8 cellular contexts compared by ENCODE assay signal in the genomic region with DNA sequence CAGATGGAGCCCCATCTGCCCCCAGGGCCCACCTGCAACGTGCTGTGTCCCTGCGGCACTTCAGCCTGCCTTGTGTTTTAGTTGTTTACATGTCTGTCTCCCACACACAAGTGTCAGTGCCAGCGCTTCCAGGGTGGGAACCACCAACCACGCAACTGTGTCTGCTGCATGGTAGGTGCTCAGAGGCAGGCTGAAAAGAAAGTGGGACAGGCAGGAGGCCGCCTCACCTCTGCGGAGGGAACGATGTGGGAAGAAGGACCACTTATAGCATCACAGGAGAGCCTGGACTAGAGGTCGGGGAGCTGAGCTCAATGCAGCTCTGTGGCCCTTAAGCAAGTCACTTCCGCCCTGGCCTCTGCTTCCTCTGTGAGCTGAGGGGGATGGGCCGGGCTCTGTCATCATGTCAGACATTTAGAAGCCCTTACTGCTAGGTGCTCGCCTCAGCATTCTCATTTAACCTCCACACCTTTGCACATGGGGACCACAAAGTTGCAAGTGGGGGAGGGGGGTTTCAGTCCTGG. TPM values are rescaled to one million over a fixed set of nuclear protein-coding genes. Genes with fewer than 3 reads are reported as not detected.
DNase-seq lines count a peak whose midpoint lies in the region; ATAC-seq and TF ChIP-seq lines count a peak whose summit lies in the region.

No MANE protein-coding gene starts in this region.

- H3K9ac ChIP-seq in HUES6 (ENCODE audit: low read length), result peak overlapping the region; percentile 12

- H3K4me1 ChIP-seq in HUES6 (ENCODE audit: control insufficient read depth, insufficient read depth, low read length), result peaks cover 35% of the 10 kb centered on the region
- H3K4me1 ChIP-seq in upper lobe of right lung, result peaks cover 59% of the 10 kb centered on the region

- TF ChIP-seq CTCF in osteocyte (IDR thresholded peaks at IDR 0.05) (no peak), upper lobe of right lung (IDR thresholded peaks at IDR 0.05) (no peak)

- peaks cover 44% of the 10 kb centered on the region for H3K4me1 Mint-ChIP-seq in osteocyte (ENCODE audit: unreplicated experiment)

- H3K9me3 Mint-ChIP-seq in osteocyte (ENCODE audit: unreplicated experiment), result no peaks in the 10 kb centered on the region

- H3K4me3 Mint-ChIP-seq in osteocyte (ENCODE audit: unreplicated experiment), result no peak overlapping the region

- intact Hi-C loops in upper lobe of right lung (cut with DNase I), result no loop called here

- H3K9me3 ChIP-seq in HUES6 (ENCODE audit: control insufficient read depth, insufficient read depth, low read depth, low read length) (no peaks in the 10 kb centered on the region), upper lobe of right lung (no peaks in the 10 kb centered on the region)

- DNase-seq in Ammon's horn (ENCODE audit: low spot score), result peak; percentile 69
- DNase-seq in activated CD4-positive, alpha-beta T cell treated with anti-CD3 and anti-CD28 coated beads for 24 hours (ENCODE audit: low read depth in 2 of 2), result peak; percentile 69 to 71
- DNase-seq in dermis blood vessel endothelial cell, result peak; percentile 47
- no peak for DNase-seq in osteocyte (ENCODE audit: extremely low spot score, unreplicated experiment)
- DNase-seq in upper lobe of right lung, result peak; percentile 86
- no peak for DNase-seq in globus pallidus (ENCODE audit: low spot score)

- H3K27me3 ChIP-seq in HUES6 (ENCODE audit: control insufficient read depth, insufficient read depth, low read length) (no peaks in the 10 kb centered on the region), upper lobe of right lung (no peaks in the 10 kb centered on the region)

- H3K36me3 ChIP-seq in HUES6 (ENCODE audit: control insufficient read depth, insufficient read depth, low read length), result no peaks in the 10 kb centered on the region
- no peaks in the 10 kb centered on the region for H3K36me3 ChIP-seq in upper lobe of right lung

- peak overlapping the region; percentile 85 for H3K27ac Mint-ChIP-seq in osteocyte (ENCODE audit: unreplicated experiment)

- H3K4me3 ChIP-seq in HUES6 (ENCODE audit: low read depth, low read length), result no peak overlapping the region
- H3K4me3 ChIP-seq in upper lobe of right lung, result peak overlapping the region; percentile 19

- 0 out of 2 replicates have a peak overlapping the region, but pooled peaks have one; percentile 36 for H3K27ac ChIP-seq in HUES6 (ENCODE audit: low read depth, low read length)
- H3K27ac ChIP-seq in upper lobe of right lung, result peak overlapping the region; percentile 83

- peak; percentile 81 for ATAC-seq in upper lobe of right lung
- ATAC-seq in HG02970 (IDR thresholded peaks at IDR 0.05; ENCODE audit: low FRiP score, unreplicated experiment), result no peak

- H3K27me3 Mint-ChIP-seq in osteocyte (ENCODE audit: unreplicated experiment), result no peaks in the 10 kb centered on the region

- H3K36me3 Mint-ChIP-seq in osteocyte (ENCODE audit: unreplicated experiment), result no peaks in the 10 kb centered on the region

RNA-seq across cellular contexts. Expression of gene SLC9A1, which starts 17.8 kb away (rescaled TPM):
- total RNA-seq in dermis blood vessel endothelial cell (5.6 and 20.1 TPM in 2 replicates), osteocyte (32.5 and 34.2 TPM in 2 replicates), upper lobe of right lung (62.4 TPM)

Comparison
In these comparisons a context has a peak if more than half of its experiments do, and no peak if none do; other contexts are left out.
1. DNase-seq: peak in Ammon's horn (single experiment), activated CD4-positive, alpha-beta T cell treated with anti-CD3 and anti-CD28 coated beads for 24 hours (2 of 2), dermis blood vessel endothelial cell (single experiment) and upper lobe of right lung (single experiment); none in osteocyte (single experiment) and globus pallidus (single experiment).